Comparison of ENCODE assay signal across 8 cellular contexts in genomic region chr5:32537437-32538029, GRCh38. TPM values are rescaled to one million over a fixed set of nuclear protein-coding genes. Genes with fewer than 3 reads are reported as not detected.
A peak's percentile ranks its signal among the peaks of the same experiment; 100 is the strongest.
DNase-seq lines count a peak whose midpoint lies in the region; ATAC-seq, FAIRE-seq and TF ChIP-seq lines count a peak whose summit lies in the region.
"Not testable (repeated sequence)": the region's sequence is repeated elsewhere in the genome, so short reads cannot be mapped to it uniquely, and the experiment has no call there.

No MANE protein-coding gene starts in this region.

- H3K27ac Mint-ChIP-seq in CD14-positive monocyte, result peak overlapping the region in 4 of 7 donors; percentile 28 to 79 (median 50)
- H3K27ac Mint-ChIP-seq in activated CD8-positive, alpha-beta T cell treated with anti-CD3 and anti-CD28 coated beads for 36 hours, result peak overlapping the region; percentile 80

- CTCF ChIA-PET in activated CD8-positive, alpha-beta T cell treated with anti-CD3 and anti-CD28 coated beads for 36 hours (lab: Charles Lee), result interaction anchor here (1.3 to 3.1 kb wide), 3 partner anchors 46 to 52 kb away, joined by 4 to 16 read pairs (median 5); no protein-coding TSS in a partner anchor
- CTCF ChIA-PET in endothelial cell of umbilical vein (lab: Charles Lee), result interaction anchor here (0.6 to 1.5 kb wide), 2 partner anchors 9 to 53 kb away, joined by 3 read pairs; no protein-coding TSS in a partner anchor

- not testable (repeated sequence) for BruUV-seq in endothelial cell of umbilical vein (replicated peaks; lab: Mats Ljungman, UMichigan)

- POLR2A ChIA-PET in activated CD8-positive, alpha-beta T cell treated with anti-CD3 and anti-CD28 coated beads for 36 hours (lab: Charles Lee), result interaction anchor here (0.5 to 1.9 kb wide), 3 partner anchors 32 to 368 kb away, joined by 3 to 6 read pairs (median 4); no protein-coding TSS in a partner anchor
- POLR2A ChIA-PET in endothelial cell of umbilical vein (lab: Charles Lee), result not testable (repeated sequence)

- not testable (repeated sequence) for H3K27me3 ChIP-seq in endothelial cell of umbilical vein (ENCODE audit: control insufficient read depth in 2 of 2, insufficient read depth in 2 of 2, low read length in 2 of 2); neutrophil

- H3K4me3 ChIP-seq in HFF-Myc (replicated peaks; ENCODE audit: low read depth, low read length); endothelial cell of umbilical vein (replicated peaks in 1 of 3; ENCODE audit: insufficient read depth in 1 of 3, low read depth in 1 of 3, low read length in 3 of 3); neutrophil (ENCODE audit: low read depth in 1 of 2, low read length in 1 of 2): not testable (repeated sequence)

- H3K36me3 Mint-ChIP-seq in CD14-positive monocyte; activated CD8-positive, alpha-beta T cell treated with anti-CD3 and anti-CD28 coated beads for 36 hours (ENCODE audit: low read depth): not testable (repeated sequence)

- H3K36me3 ChIP-seq in endothelial cell of umbilical vein (ENCODE audit: control insufficient read depth in 2 of 2, extremely low read depth in 1 of 2, insufficient read depth in 2 of 2, low read length in 2 of 2); neutrophil: not testable (repeated sequence)

- ATAC-seq in GM18907 (IDR thresholded peaks at IDR 0.05; ENCODE audit: unreplicated experiment), result peak; percentile 21
- peak; percentile 26 for ATAC-seq in HG03442 (IDR thresholded peaks at IDR 0.05; ENCODE audit: unreplicated experiment)
- peak; percentile 64 for ATAC-seq in activated CD8-positive, alpha-beta T cell treated with anti-CD3 and anti-CD28 coated beads for 36 hours

- H3K27me3 Mint-ChIP-seq in CD14-positive monocyte (ENCODE audit: low read depth in 3 of 3); activated CD8-positive, alpha-beta T cell treated with anti-CD3 and anti-CD28 coated beads for 36 hours: not testable (repeated sequence)

- H2AFZ ChIP-seq in endothelial cell of umbilical vein (ENCODE audit: low read depth, low read length), result not testable (repeated sequence)

- H3K4me1 ChIP-seq in endothelial cell of umbilical vein (ENCODE audit: control insufficient read depth, extremely low read depth, insufficient read depth, low read length), result not testable (repeated sequence)
- peaks cover 40 to 54% of the 10 kb centered on the region in 2 experiments for H3K4me1 ChIP-seq in neutrophil (ENCODE audit: control insufficient read depth in 1 of 2, insufficient read depth in 1 of 2, low read depth in 1 of 2, low read length in 1 of 2)

- H3K4me3 Mint-ChIP-seq in CD14-positive monocyte; activated CD8-positive, alpha-beta T cell treated with anti-CD3 and anti-CD28 coated beads for 36 hours: not testable (repeated sequence)

- not testable (repeated sequence) for H3K9me1 ChIP-seq in endothelial cell of umbilical vein (replicated peaks; ENCODE audit: control insufficient read depth, extremely low read depth, insufficient read depth, low read length)

- not testable (repeated sequence) for H4K20me1 ChIP-seq in endothelial cell of umbilical vein (replicated peaks; ENCODE audit: control insufficient read depth, extremely low read depth, insufficient read depth, low read length)

- peaks cover 0 to 12% (median 3%) of the 10 kb centered on the region in 7 donors for H3K9me3 Mint-ChIP-seq in CD14-positive monocyte
- H3K9me3 Mint-ChIP-seq in activated CD8-positive, alpha-beta T cell treated with anti-CD3 and anti-CD28 coated beads for 36 hours, result not testable (repeated sequence)

- H3K79me2 ChIP-seq in endothelial cell of umbilical vein (ENCODE audit: control insufficient read depth, insufficient read depth, low read length), result not testable (repeated sequence)

- dilution Hi-C loops in endothelial cell of umbilical vein (cut with MboI; ENCODE audit: extremely low pct_ligation_motif_present, low sequenced_read_pairs), result not testable (repeated sequence)

- not testable (repeated sequence) for H3K27ac ChIP-seq in endothelial cell of umbilical vein (ENCODE audit: insufficient read depth, low read depth, low read length)
- H3K27ac ChIP-seq in neutrophil, result peak overlapping the region; percentile 54

- not testable (repeated sequence) for FAIRE-seq in endothelial cell of umbilical vein (lab: Jason Lieb, UNC)

- not testable (repeated sequence) for H3K9ac ChIP-seq in endothelial cell of umbilical vein (replicated peaks; ENCODE audit: extremely low read depth, insufficient read depth, low read length)

- peaks cover 60% of the 10 kb centered on the region for H3K4me1 Mint-ChIP-seq in CD14-positive monocyte
- H3K4me1 Mint-ChIP-seq in activated CD8-positive, alpha-beta T cell treated with anti-CD3 and anti-CD28 coated beads for 36 hours (ENCODE audit: low read depth), result peaks cover 32% of the 10 kb centered on the region

- not testable (repeated sequence) for TF ChIP-seq CTCF in CD14-positive monocyte (IDR thresholded peaks at IDR 0.05); HFF-Myc (IDR thresholded peaks at IDR 0.05; ENCODE audit: low read depth, low read length, missing control alignments); activated CD8-positive, alpha-beta T cell treated with anti-CD3 and anti-CD28 coated beads for 36 hours (IDR thresholded peaks at IDR 0.05); endothelial cell of umbilical vein (IDR thresholded peaks at IDR 0.05; ENCODE audit: extremely low read depth in 1 of 2, insufficient read depth in 1 of 2, low read depth in 1 of 2, low read length in 2 of 2); neutrophil (IDR thresholded peaks at IDR 0.05)

- H3K4me2 ChIP-seq in endothelial cell of umbilical vein (ENCODE audit: insufficient read depth, low read length), result not testable (repeated sequence)

- not testable (repeated sequence) for H3K9me3 ChIP-seq in endothelial cell of umbilical vein (replicated peaks; ENCODE audit: control insufficient read depth, insufficient read depth, low read length); neutrophil

- intact Hi-C loops in CD14-positive monocyte (cut with micrococcal nuclease); activated CD8-positive, alpha-beta T cell treated with anti-CD3 and anti-CD28 coated beads for 36 hours (cut with micrococcal nuclease); endothelial cell of umbilical vein (cut with micrococcal nuclease): not testable (repeated sequence)

- not testable (repeated sequence) for TF ChIP-seq POLR2A in endothelial cell of umbilical vein (IDR thresholded peaks at IDR 0.05; ENCODE audit: low read depth, low read length)

- not testable (repeated sequence) for DNase-seq in CD14-positive monocyte (ENCODE audit: low spot score)
- DNase-seq in HFF-Myc (ENCODE audit: extremely low read depth, low read depth), result peak; percentile 40
- peak; percentile 89 for DNase-seq in NOMO-1 treated with DMSO at 0.1 percent for 48 hours (lab: John Stamatoyannopoulos, UW; ENCODE audit: unreplicated experiment)
- DNase-seq in activated CD8-positive, alpha-beta T cell treated with anti-CD3 and anti-CD28 coated beads for 36 hours, result peak; percentile 6
- DNase-seq in endothelial cell of umbilical vein (ENCODE audit: low read depth, low spot score), result peak; percentile 8

TF ChIP-seq in endothelial cell of umbilical vein, 7 proteins besides CTCF, POLR2A, EP300 and RAD21:
- TF ChIP-seq GATA2 (IDR thresholded peaks at IDR 0.05; ENCODE audit: insufficient read depth, insufficient read length, low read depth, low read length), result peak; percentile 20

RNA-seq across cellular contexts. Expression of gene SUB1, which starts 47.8 kb away (rescaled TPM):
- polyA plus RNA-seq in CD14-positive monocyte, result 100 to 1,000 TPM; 399 to 454 TPM
- total RNA-seq in activated CD8-positive, alpha-beta T cell treated with anti-CD3 and anti-CD28 coated beads for 36 hours, result 100 to 1,000 TPM; 403 to 431 TPM
- 246 and 252 TPM in 2 replicates for total RNA-seq in endothelial cell of umbilical vein
- 43.1 and 60.1 TPM in 2 replicates for polyA plus RNA-seq in endothelial cell of umbilical vein
- 83.0 and 115 TPM in 2 replicates for polyA plus RNA-seq in endothelial cell of umbilical vein (2011; cell fraction: cytosol; rRNA removed)
- polyA plus RNA-seq in endothelial cell of umbilical vein (2011; cell fraction: nucleus; rRNA removed), result 50.0 and 102 TPM in 2 replicates
- 175 and 257 TPM in 2 replicates for polyA plus RNA-seq in endothelial cell of umbilical vein (2012)
- polyA minus RNA-seq in endothelial cell of umbilical vein, result 22.6 and 35.1 TPM in 2 replicates
- 34.0 TPM for polyA minus RNA-seq in endothelial cell of umbilical vein (2011; cell fraction: cytosol; rRNA and poly(A)+ RNA removed)
- 97.5 and 126 TPM in 2 replicates for polyA minus RNA-seq in endothelial cell of umbilical vein (2011; cell fraction: nucleus; rRNA and poly(A)+ RNA removed)
